2 cellular contexts compared by ENCODE assay signal in the genomic region with DNA sequence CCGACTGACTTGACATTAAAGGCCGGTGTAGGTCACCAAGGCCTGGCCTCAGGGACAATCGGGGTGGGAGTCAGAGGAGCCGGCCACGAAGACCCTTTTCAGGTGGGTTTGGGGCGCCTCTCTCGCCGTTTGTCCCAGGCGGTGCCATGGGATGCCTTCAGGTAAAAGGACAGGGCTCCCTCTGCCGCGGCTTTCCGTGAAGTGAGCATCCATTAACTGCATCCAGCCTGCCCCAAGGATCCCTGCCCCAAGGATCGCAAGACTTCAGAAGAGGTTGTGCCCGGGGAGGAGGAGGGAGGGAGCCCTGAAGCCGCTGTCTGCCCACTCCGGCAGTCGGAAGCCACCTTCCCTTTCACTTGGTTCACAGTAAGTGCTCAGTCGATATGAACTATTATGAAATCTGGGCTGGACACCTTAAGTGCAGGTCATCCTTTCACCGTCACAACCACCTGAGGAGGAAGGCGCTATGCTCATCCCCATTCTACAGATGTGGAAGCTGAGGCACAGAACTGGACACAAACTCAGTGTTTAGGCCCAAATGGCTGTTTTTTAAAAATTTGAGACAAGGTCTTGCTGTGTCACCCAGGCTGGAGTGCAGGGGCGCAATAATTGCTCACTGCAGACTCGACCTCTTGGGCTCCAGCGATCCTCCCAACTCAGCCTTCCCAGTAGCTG.
A peak's percentile ranks its signal among the peaks of the same experiment; 100 is the strongest.
TF ChIP-seq lines count a peak whose summit lies in the region.

No MANE protein-coding gene starts in this region.

TF ChIP-seq in HepG2, 621 proteins besides CTCF, POLR2A, EP300 and RAD21:
- TF ChIP-seq ZFYVE20 (CRISPR knock-in tag; IDR thresholded peaks at IDR 0.05; ENCODE audit: borderline replicate concordance, low read depth) = no peak
- TF ChIP-seq, protein P1, sequence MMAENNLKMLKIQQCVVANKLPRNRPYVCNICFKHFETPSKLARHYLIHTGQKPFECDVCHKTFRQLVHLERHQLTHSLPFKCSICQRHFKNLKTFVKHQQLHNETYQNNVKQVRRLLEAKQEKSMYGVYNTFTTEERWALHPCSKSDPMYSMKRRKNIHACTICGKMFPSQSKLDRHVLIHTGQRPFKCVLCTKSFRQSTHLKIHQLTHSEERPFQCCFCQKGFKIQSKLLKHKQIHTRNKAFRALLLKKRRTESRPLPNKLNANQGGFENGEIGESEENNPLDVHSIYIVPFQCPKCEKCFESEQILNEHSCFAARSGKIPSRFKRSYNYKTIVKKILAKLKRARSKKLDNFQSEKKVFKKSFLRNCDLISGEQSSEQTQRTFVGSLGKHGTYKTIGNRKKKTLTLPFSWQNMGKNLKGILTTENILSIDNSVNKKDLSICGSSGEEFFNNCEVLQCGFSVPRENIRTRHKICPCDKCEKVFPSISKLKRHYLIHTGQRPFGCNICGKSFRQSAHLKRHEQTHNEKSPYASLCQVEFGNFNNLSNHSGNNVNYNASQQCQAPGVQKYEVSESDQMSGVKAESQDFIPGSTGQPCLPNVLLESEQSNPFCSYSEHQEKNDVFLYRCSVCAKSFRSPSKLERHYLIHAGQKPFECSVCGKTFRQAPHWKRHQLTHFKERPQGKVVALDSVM (CRISPR knock-in tag; IDR thresholded peaks at IDR 0.05) = no peak
- TF ChIP-seq ZNF629 (CRISPR knock-in tag; conservative IDR thresholded peaks at IDR 0.05) = peak; percentile 82
- TF ChIP-seq ZNF552 (CRISPR knock-in tag; IDR thresholded peaks at IDR 0.05; ENCODE audit: borderline replicate concordance) = no peak
TF ChIP-seq in HepG2: peak in this region for 1.

TF ChIP-seq in SK-N-SH, 30 proteins besides CTCF, POLR2A, EP300 and RAD21:
- TF ChIP-seq, protein P2, sequence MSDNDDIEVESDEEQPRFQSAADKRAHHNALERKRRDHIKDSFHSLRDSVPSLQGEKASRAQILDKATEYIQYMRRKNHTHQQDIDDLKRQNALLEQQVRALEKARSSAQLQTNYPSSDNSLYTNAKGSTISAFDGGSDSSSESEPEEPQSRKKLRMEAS (IDR thresholded peaks at IDR 0.05; ENCODE audit: low read depth) = no peak
- TF ChIP-seq, protein P3, sequence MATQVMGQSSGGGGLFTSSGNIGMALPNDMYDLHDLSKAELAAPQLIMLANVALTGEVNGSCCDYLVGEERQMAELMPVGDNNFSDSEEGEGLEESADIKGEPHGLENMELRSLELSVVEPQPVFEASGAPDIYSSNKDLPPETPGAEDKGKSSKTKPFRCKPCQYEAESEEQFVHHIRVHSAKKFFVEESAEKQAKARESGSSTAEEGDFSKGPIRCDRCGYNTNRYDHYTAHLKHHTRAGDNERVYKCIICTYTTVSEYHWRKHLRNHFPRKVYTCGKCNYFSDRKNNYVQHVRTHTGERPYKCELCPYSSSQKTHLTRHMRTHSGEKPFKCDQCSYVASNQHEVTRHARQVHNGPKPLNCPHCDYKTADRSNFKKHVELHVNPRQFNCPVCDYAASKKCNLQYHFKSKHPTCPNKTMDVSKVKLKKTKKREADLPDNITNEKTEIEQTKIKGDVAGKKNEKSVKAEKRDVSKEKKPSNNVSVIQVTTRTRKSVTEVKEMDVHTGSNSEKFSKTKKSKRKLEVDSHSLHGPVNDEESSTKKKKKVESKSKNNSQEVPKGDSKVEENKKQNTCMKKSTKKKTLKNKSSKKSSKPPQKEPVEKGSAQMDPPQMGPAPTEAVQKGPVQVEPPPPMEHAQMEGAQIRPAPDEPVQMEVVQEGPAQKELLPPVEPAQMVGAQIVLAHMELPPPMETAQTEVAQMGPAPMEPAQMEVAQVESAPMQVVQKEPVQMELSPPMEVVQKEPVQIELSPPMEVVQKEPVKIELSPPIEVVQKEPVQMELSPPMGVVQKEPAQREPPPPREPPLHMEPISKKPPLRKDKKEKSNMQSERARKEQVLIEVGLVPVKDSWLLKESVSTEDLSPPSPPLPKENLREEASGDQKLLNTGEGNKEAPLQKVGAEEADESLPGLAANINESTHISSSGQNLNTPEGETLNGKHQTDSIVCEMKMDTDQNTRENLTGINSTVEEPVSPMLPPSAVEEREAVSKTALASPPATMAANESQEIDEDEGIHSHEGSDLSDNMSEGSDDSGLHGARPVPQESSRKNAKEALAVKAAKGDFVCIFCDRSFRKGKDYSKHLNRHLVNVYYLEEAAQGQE (IDR thresholded peaks at IDR 0.05; ENCODE audit: low read depth, low read length) = no peak
- TF ChIP-seq, protein P4, sequence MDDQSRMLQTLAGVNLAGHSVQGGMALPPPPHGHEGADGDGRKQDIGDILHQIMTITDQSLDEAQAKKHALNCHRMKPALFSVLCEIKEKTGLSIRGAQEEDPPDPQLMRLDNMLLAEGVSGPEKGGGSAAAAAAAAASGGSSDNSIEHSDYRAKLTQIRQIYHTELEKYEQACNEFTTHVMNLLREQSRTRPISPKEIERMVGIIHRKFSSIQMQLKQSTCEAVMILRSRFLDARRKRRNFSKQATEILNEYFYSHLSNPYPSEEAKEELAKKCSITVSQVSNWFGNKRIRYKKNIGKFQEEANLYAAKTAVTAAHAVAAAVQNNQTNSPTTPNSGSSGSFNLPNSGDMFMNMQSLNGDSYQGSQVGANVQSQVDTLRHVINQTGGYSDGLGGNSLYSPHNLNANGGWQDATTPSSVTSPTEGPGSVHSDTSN (IDR thresholded peaks at IDR 0.05) = no peak
- no peak for TF ChIP-seq RCOR1 (IDR thresholded peaks at IDR 0.05; ENCODE audit: low read length)
